8 cellular contexts compared by ENCODE assay signal in genomic region chr4:146275370-146275769, GRCh38.
"Had no signal": no experiment of that assay in that cellular context is flagged by ENCODE, and none has a peak within 500 bp of the region (broad histone marks: within the 10 kb centered on the region; RNA-seq: fewer than 3 reads in every experiment).

No MANE protein-coding gene starts in this region.

- H3K36me3 ChIP-seq: right atrium auricular region had no signal

- H3K9me3 ChIP-seq: right atrium auricular region had no signal

- DNase-seq: activated B cell treated with CpG ODN at 0.5 μM for 24 hours; activated CD4-positive, alpha-beta T cell treated with anti-CD3 and anti-CD28 coated beads, Interleukin-2, amount 10 ng/mL, durations not matched to agents 7 days and 5 days; effector memory CD4-positive, alpha-beta T cell; hypothalamus; naive thymus-derived CD8-positive, alpha-beta T cell; T-helper 9 cell had no signal

- H3K4me3 ChIP-seq: right atrium auricular region, skin epidermis had no signal

- H3K27ac ChIP-seq: right atrium auricular region, skin epidermis had no signal

- ATAC-seq: naive thymus-derived CD8-positive, alpha-beta T cell had no signal

- H3K27me3 ChIP-seq: right atrium auricular region had no signal
